27 cellular contexts compared by ENCODE assay signal in the genomic region with DNA sequence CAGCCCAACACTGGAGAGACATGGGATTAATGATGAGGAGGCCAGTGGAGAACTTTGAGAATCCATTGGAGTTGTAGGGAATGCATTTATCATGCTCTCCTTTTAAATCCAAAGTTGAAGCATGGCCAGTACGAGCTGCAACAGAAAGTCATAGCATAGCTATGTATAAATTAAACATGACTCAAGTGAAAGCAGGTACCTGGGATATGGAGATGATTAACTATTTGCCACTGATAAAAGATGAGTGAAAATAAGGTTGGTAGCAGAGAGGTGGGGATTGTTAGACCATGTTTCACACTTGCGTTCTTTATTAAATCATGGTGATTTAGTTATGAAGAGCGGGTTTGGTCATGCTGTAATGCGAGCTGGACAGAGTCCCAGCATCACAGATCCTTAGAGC.
A peak's percentile ranks its signal among the peaks of the same experiment; 100 is the strongest.
DNase-seq lines count a peak whose midpoint lies in the region; ATAC-seq and TF ChIP-seq lines count a peak whose summit lies in the region.
"Had no signal": no experiment of that assay in that cellular context is flagged by ENCODE, and none has a peak within 500 bp of the region (broad histone marks: within the 10 kb centered on the region; RNA-seq: fewer than 3 reads in every experiment).

No MANE protein-coding gene starts in this region.

- H3K4me1 Mint-ChIP-seq in MCF 10A (ENCODE audit: insufficient read depth, unreplicated experiment), result peaks cover 56% of the 10 kb centered on the region
- H3K4me1 Mint-ChIP-seq: activated CD4-positive, alpha-beta T cell treated with anti-CD3 and anti-CD28 coated beads for 36 hours; activated naive CD8-positive, alpha-beta T cell treated with anti-CD3 and anti-CD28 coated beads, Interleukin-2, amount 10 ng/mL, durations not matched to agents 7 days and 5 days; activated T-helper 17 cell treated with anti-CD3 and anti-CD28 coated beads, Interleukin-2, amount 50 U/mL, for 72 hours; T-cell had no signal

- H3K9ac ChIP-seq in SK-N-SH, result no peak overlapping the region
- H3K9ac ChIP-seq: neural progenitor cell had no signal

- no TSS peak for BruUV-seq in MCF 10A (replicated peaks; lab: Mats Ljungman, UMichigan)

- no peaks in the 10 kb centered on the region for H3K27me3 ChIP-seq in SK-N-SH (ENCODE audit: insufficient read depth)
- H3K27me3 ChIP-seq: BE2C, left lung, MG63, neural progenitor cell, stomach had no signal

- H4K20me1 ChIP-seq in SK-N-SH (ENCODE audit: insufficient read depth), result no peaks in the 10 kb centered on the region

- no peaks in the 10 kb centered on the region for H3K9me2 ChIP-seq in SK-N-SH

- H3K4me1 ChIP-seq in SK-N-SH (ENCODE audit: control insufficient read depth in 1 of 2, insufficient read depth in 2 of 2, low read depth in 1 of 2, low read length in 1 of 2), result peaks cover 0 to 4% of the 10 kb centered on the region in 2 experiments; a peak in 1 of 4 replicates
- H3K4me1 ChIP-seq: left lung had no signal

- ATAC-seq in SK-N-SH treated with all-trans-retinoic acid at 6 μM for 48 hours, result 0 out of 3 replicates have a peak, but pooled peaks have one; percentile 20
- ATAC-seq in activated naive CD4-positive, alpha-beta T cell treated with anti-CD3 and anti-CD28 coated beads, Interleukin-2, amount 50 U/mL, for 72 hours, result no peak
- no peak for ATAC-seq in GM19467 (IDR thresholded peaks at IDR 0.05; ENCODE audit: unreplicated experiment)
- ATAC-seq: activated CD4-positive, alpha-beta T cell treated with anti-CD3 and anti-CD28 coated beads for 36 hours; activated T-helper 17 cell treated with anti-CD3 and anti-CD28 coated beads, Interleukin-2, amount 50 U/mL, for 72 hours; left lung; T-cell had no signal

- TF ChIP-seq CTCF in SK-N-SH (IDR thresholded peaks at IDR 0.05) (no peak), MCF 10A (IDR thresholded peaks at IDR 0.05; ENCODE audit: unreplicated experiment) (no peak)

- POLR2A ChIA-PET in SK-N-SH (lab: Yijun Ruan, JAX) (interaction anchor here (0.6 kb wide), 1 partner anchor 943 kb away, joined by 3 read pairs; no protein-coding TSS in a partner anchor), MCF 10A (lab: Yijun Ruan, JAX) (interaction anchor here (0.6 to 4.8 kb wide), 14 partner anchors 7 to 1521 kb away, joined by 3 to 107 read pairs (median 6); partner anchors contain the start of genes ANKRA2, ARHGEF28, BTF3 and HMGCR)

- H3K27ac Mint-ChIP-seq in MCF 10A (ENCODE audit: low read depth, unreplicated experiment), result peak overlapping the region; percentile 91
- H3K27ac Mint-ChIP-seq in activated naive CD4-positive, alpha-beta T cell treated with anti-CD3 and anti-CD28 coated beads, Interleukin-2, amount 50 U/mL, for 72 hours, result no peak overlapping the region
- H3K27ac Mint-ChIP-seq: activated CD4-positive, alpha-beta T cell treated with anti-CD3 and anti-CD28 coated beads for 36 hours; activated naive CD8-positive, alpha-beta T cell treated with anti-CD3 and anti-CD28 coated beads, Interleukin-2, amount 10 ng/mL, durations not matched to agents 7 days and 5 days; activated T-helper 17 cell treated with anti-CD3 and anti-CD28 coated beads, Interleukin-2, amount 50 U/mL, for 72 hours; neural progenitor cell; T-cell had no signal

- no peak overlapping the region for H3K4me2 ChIP-seq in SK-N-SH
- H3K4me2 ChIP-seq: neural progenitor cell, smooth muscle cell had no signal

- no peak for TF ChIP-seq EP300 in SK-N-SH (IDR thresholded peaks at IDR 0.05; ENCODE audit: borderline replicate concordance in 1 of 2, low read depth in 1 of 2, low read length in 1 of 2)

- CTCF ChIA-PET in SK-N-SH (lab: Yijun Ruan, JAX), result no interaction called here
- CTCF ChIA-PET in MCF 10A (lab: Yijun Ruan, JAX), result interaction anchor here (0.6 to 2.2 kb wide), 7 partner anchors 16 to 833 kb away, joined by 3 to 10 read pairs (median 3); no protein-coding TSS in a partner anchor

- 66% methylated on average over 4 of the region's 4 CpGs for WGBS in SK-N-SH (ENCODE audit: low lambda C conversion rate)

- H3K4me3 ChIP-seq in SK-N-SH (ENCODE audit: low read depth in 2 of 2, low read length in 1 of 2), result no peak overlapping the region
- H3K4me3 ChIP-seq: left lung, MG63, neural progenitor cell, smooth muscle cell, stomach had no signal

- H3F3A ChIP-seq in SK-N-SH (replicated peaks; ENCODE audit: insufficient read depth), result peaks cover 7% of the 10 kb centered on the region

- H3K36me3 ChIP-seq in SK-N-SH (replicated peaks in 1 of 2; ENCODE audit: control insufficient read depth in 1 of 2, insufficient read depth in 2 of 2, low read length in 1 of 2), result no peaks in the 10 kb centered on the region
- H3K36me3 ChIP-seq: left lung, MG63, neural progenitor cell had no signal

- DNase-seq in SK-N-SH (no peak), MCF 10A (ENCODE audit: unreplicated experiment) (peak; percentile 34), glomerular visceral epithelial cell (ENCODE audit: extremely low spot score) (peak; percentile 59), NCI-H774 (lab: John Stamatoyannopoulos, UW) (no peak)
- DNase-seq in activated naive CD4-positive, alpha-beta T cell treated with anti-CD3 and anti-CD28 coated beads, Interleukin-2, amount 50 U/mL, for 72 hours (ENCODE audit: low spot score in 2 of 2), result no peak
- no peak for DNase-seq in activated T-cell treated with anti-CD3 and anti-CD28 coated beads, Interleukin-2, amount 50 U/mL, for 1 hour
- DNase-seq: activated CD4-positive, alpha-beta T cell treated with anti-CD3 and anti-CD28 coated beads for 36 hours; activated naive CD8-positive, alpha-beta T cell treated with anti-CD3 and anti-CD28 coated beads, Interleukin-2, amount 10 ng/mL, durations not matched to agents 7 days and 5 days; BE2C; Caco-2; glutamatergic neuron; left lung; MG63; NCI-H1436; NCI-H526; Right ventricle myocardium superior; stimulated activated CD4-positive, alpha-beta T cell treated with anti-CD3 and anti-CD28 coated beads, Interleukin-4, amount 100 ng/mL, for 24 hours; stomach; T-cell; trophoblast cell had no signal

- H3K27ac ChIP-seq in SK-N-SH (ENCODE audit: low read depth in 2 of 2, low read length in 1 of 2), result peak overlapping the region in 1 of 2 experiments; percentile 16; a peak in 2 of 4 replicates
- H3K27ac ChIP-seq: 22Rv1, HL-60, left lung, neural progenitor cell, stomach had no signal

- H3K27me3 Mint-ChIP-seq in MCF 10A (ENCODE audit: insufficient read depth, unreplicated experiment), result no peaks in the 10 kb centered on the region

- TF ChIP-seq RAD21 in SK-N-SH (IDR thresholded peaks at IDR 0.05; ENCODE audit: low read length), result no peak

- no peak overlapping the region for H2AFZ ChIP-seq in SK-N-SH (ENCODE audit: low read depth)
- H2AFZ ChIP-seq: neural progenitor cell had no signal

- H3K4me3 Mint-ChIP-seq in MCF 10A (ENCODE audit: unreplicated experiment), result peak overlapping the region; percentile 85
- H3K4me3 Mint-ChIP-seq: activated CD4-positive, alpha-beta T cell treated with anti-CD3 and anti-CD28 coated beads for 36 hours; activated naive CD8-positive, alpha-beta T cell treated with anti-CD3 and anti-CD28 coated beads, Interleukin-2, amount 10 ng/mL, durations not matched to agents 7 days and 5 days; activated T-helper 17 cell treated with anti-CD3 and anti-CD28 coated beads, Interleukin-2, amount 50 U/mL, for 72 hours; neural progenitor cell; T-cell had no signal

- H3K36me3 Mint-ChIP-seq in MCF 10A (ENCODE audit: insufficient read depth, unreplicated experiment), result no peaks in the 10 kb centered on the region
- no peaks in the 10 kb centered on the region for H3K36me3 Mint-ChIP-seq in activated naive CD4-positive, alpha-beta T cell treated with anti-CD3 and anti-CD28 coated beads, Interleukin-2, amount 50 U/mL, for 72 hours
- H3K36me3 Mint-ChIP-seq: activated naive CD8-positive, alpha-beta T cell treated with anti-CD3 and anti-CD28 coated beads, Interleukin-2, amount 10 ng/mL, durations not matched to agents 7 days and 5 days; neural progenitor cell; T-cell had no signal

- no peaks in the 10 kb centered on the region for H3K79me2 ChIP-seq in SK-N-SH (ENCODE audit: insufficient read depth)

- intact Hi-C loops in MCF 10A (cut with micrococcal nuclease), result no loop called here

- no peaks in the 10 kb centered on the region for H3K9me3 ChIP-seq in SK-N-SH
- H3K9me3 ChIP-seq: BE2C, Caco-2, left lung, MG63, stomach had no signal

- H3K9me3 Mint-ChIP-seq in MCF 10A (ENCODE audit: unreplicated experiment), result no peaks in the 10 kb centered on the region
- no peaks in the 10 kb centered on the region for H3K9me3 Mint-ChIP-seq in activated naive CD4-positive, alpha-beta T cell treated with anti-CD3 and anti-CD28 coated beads, Interleukin-2, amount 50 U/mL, for 72 hours
- H3K9me3 Mint-ChIP-seq: activated naive CD8-positive, alpha-beta T cell treated with anti-CD3 and anti-CD28 coated beads, Interleukin-2, amount 10 ng/mL, durations not matched to agents 7 days and 5 days; activated T-helper 17 cell treated with anti-CD3 and anti-CD28 coated beads, Interleukin-2, amount 50 U/mL, for 72 hours; neural progenitor cell; T-cell had no signal

TF ChIP-seq in SK-N-SH treated with all-trans-retinoic acid at 6 μM for 48 hours, 23 proteins besides CTCF, POLR2A, EP300 and RAD21 (continues in another document):
- TF ChIP-seq SNAI2 (CRISPR knock-in tag; IDR thresholded peaks at IDR 0.05), result no peak
- no peak for TF ChIP-seq ARNTL (CRISPR knock-in tag; IDR thresholded peaks at IDR 0.05; ENCODE audit: borderline replicate concordance, low read depth)

TF ChIP-seq in SK-N-SH, 30 proteins besides CTCF, POLR2A, EP300 and RAD21 (continues in another document):
- no peak for TF ChIP-seq ELF1 (IDR thresholded peaks at IDR 0.05)
- TF ChIP-seq USF1 (IDR thresholded peaks at IDR 0.05; ENCODE audit: borderline replicate concordance, low read depth), result no peak
- TF ChIP-seq, protein P1, sequence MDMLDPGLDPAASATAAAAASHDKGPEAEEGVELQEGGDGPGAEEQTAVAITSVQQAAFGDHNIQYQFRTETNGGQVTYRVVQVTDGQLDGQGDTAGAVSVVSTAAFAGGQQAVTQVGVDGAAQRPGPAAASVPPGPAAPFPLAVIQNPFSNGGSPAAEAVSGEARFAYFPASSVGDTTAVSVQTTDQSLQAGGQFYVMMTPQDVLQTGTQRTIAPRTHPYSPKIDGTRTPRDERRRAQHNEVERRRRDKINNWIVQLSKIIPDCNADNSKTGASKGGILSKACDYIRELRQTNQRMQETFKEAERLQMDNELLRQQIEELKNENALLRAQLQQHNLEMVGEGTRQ (IDR thresholded peaks at IDR 0.05; ENCODE audit: borderline replicate concordance, low read depth, low read length), result no peak
- TF ChIP-seq YY1 (IDR thresholded peaks at IDR 0.05; ENCODE audit: low read depth), result no peak
- TF ChIP-seq RXRA (IDR thresholded peaks at IDR 0.05; ENCODE audit: borderline replicate concordance, low read depth), result no peak
- TF ChIP-seq SMC3 (IDR thresholded peaks at IDR 0.05; ENCODE audit: low read depth, low read length), result no peak
- TF ChIP-seq TEAD4 (IDR thresholded peaks at IDR 0.05; ENCODE audit: borderline replicate concordance, insufficient read depth), result no peak

Comparison
In these comparisons a context has a peak if more than half of its experiments do, and no peak if none do; other contexts are left out.
1. DNase-seq: peak in MCF 10A (single experiment) and glomerular visceral epithelial cell (single experiment); none in SK-N-SH (single experiment), NCI-H774 (single experiment), activated naive CD4-positive, alpha-beta T cell treated with anti-CD3 and anti-CD28 coated beads, Interleukin-2, amount 50 U/mL, for 72 hours (0 of 2) and activated T-cell treated with anti-CD3 and anti-CD28 coated beads, Interleukin-2, amount 50 U/mL, for 1 hour (single experiment).